In the genomic region with DNA sequence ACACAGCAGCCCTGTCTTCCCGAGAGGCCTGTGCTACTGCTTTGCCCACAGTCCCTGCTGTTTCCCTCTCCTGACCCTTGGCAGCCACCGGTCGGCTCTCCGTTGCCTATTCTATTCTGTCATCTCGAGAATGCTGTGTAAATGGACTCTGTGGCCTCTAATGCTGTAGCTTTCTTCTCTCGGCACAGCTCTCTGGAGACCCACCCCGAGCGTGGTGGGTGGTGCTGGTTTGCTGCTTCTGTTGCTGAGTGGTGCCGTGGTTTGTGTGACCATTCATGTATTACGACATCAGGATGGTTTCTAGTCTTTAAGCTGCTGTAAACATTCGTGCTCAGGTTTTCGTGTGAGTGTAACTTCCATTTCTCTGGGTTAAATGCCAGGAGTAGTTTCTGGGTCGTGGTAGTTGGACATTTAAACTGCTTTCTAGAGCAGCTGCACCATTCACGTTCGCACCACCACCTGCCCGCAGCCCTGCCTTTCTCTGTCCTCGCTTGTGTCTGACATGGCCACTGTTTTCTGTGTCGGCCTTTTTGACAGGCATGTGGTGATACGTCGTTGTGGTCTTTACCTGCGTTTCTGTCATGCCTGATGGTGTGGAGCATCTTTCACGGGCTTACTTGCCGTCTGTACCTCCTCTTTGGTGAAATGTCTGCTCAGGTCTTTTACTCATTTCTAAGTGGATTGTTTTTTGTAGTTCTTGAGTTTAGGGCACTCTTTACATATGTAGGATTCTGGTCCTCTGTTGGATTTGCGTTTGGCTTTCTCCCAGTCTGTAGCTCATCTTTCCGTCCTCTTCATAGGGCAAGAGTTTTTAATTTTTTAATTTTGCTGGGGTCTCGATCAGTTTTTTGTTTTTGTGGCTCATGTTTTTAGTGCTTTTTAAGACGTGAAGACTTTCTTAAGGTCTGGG, we compare ENCODE assay signal across 1 cellular context.
TF ChIP-seq lines count a peak whose summit lies in the region.

No MANE protein-coding gene starts in this region.

TF ChIP-seq in IMR-90, 13 proteins besides CTCF, POLR2A, EP300 and RAD21:
- no peak for TF ChIP-seq RCOR1 (IDR thresholded peaks at IDR 0.05; ENCODE audit: insufficient replicate concordance, low read length)
- TF ChIP-seq, protein P1, sequence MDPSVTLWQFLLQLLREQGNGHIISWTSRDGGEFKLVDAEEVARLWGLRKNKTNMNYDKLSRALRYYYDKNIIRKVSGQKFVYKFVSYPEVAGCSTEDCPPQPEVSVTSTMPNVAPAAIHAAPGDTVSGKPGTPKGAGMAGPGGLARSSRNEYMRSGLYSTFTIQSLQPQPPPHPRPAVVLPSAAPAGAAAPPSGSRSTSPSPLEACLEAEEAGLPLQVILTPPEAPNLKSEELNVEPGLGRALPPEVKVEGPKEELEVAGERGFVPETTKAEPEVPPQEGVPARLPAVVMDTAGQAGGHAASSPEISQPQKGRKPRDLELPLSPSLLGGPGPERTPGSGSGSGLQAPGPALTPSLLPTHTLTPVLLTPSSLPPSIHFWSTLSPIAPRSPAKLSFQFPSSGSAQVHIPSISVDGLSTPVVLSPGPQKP (IDR thresholded peaks at IDR 0.05; ENCODE audit: borderline replicate concordance, low read depth, low read length): no peak
- TF ChIP-seq CEBPB (IDR thresholded peaks at IDR 0.05; ENCODE audit: low read depth, low read length): peak; percentile 83
- TF ChIP-seq MXI1 (IDR thresholded peaks at IDR 0.05; ENCODE audit: borderline replicate concordance, low read depth, low read length): no peak
- TF ChIP-seq CHD1 (IDR thresholded peaks at IDR 0.05; ENCODE audit: low read depth, low read length): no peak
- TF ChIP-seq MAZ (IDR thresholded peaks at IDR 0.05; ENCODE audit: borderline replicate concordance, low read depth, low read length): no peak
TF ChIP-seq in IMR-90: peak in this region for 1.
